ENCODE assay signal across 8 cellular contexts in genomic region chr2:240997856-240998705, GRCh38. TPM values are rescaled to one million over a fixed set of nuclear protein-coding genes. Genes with fewer than 3 reads are reported as not detected.
A peak's percentile ranks its signal among the peaks of the same experiment; 100 is the strongest.
DNase-seq lines count a peak whose midpoint lies in the region; ATAC-seq and TF ChIP-seq lines count a peak whose summit lies in the region.

Gene SNED1 (plus strand): TSS chr2:240998618. CDS start chr2:240998838, 220 bp downstream.

- H3K27ac ChIP-seq in SK-N-MC (0 out of 2 replicates have a peak within 1 kb of the TSS, but pooled peaks have one; percentile 2), adrenal gland (peak within 1 kb of the TSS in 4 of 5 donors; percentile 65 to 94 (median 86)), trophoblast cell (ENCODE audit: low read depth, low read length) (no peak within 1 kb of the TSS)

- DNase-seq in BJ (ENCODE audit: low read depth), result peak; percentile 23
- DNase-seq in SK-N-MC (ENCODE audit: low read depth, low spot score), result no peak
- peak; percentile 83 to 94 (median 90) for DNase-seq in adrenal gland
- peak; percentile 93 for DNase-seq in cardiac septum (ENCODE audit: low spot score)
- DNase-seq in trophoblast cell, result peak; percentile 30 to 63
- DNase-seq in ureter (ENCODE audit: low spot score), result peak; percentile 83

- intact Hi-C loops in adrenal gland (cut with DNase I), result no loop called here
- intact Hi-C loops in cardiac septum (cut with DNase I), result no loop called here

- H3K23ac ChIP-seq in trophoblast cell (ENCODE audit: low read length), result no peak within 1 kb of the TSS

- POLR2A ChIA-PET in BJ (lab: Charles Lee), result interaction anchor here (0.6 kb wide), 1 partner anchor 234 kb away, joined by 3 read pairs; no protein-coding TSS in a partner anchor

- no peak within 1 kb of the TSS for H3K4ac ChIP-seq in trophoblast cell (ENCODE audit: low read depth, low read length)

- H2BK12ac ChIP-seq in trophoblast cell (ENCODE audit: low read length), result no peak within 1 kb of the TSS

- H3K36me3 ChIP-seq in BJ (ENCODE audit: control insufficient read depth, insufficient read depth, low read length) (peaks cover 3% of the 10 kb centered on the region; the same call in 1 of the 2 replicates), SK-N-MC (ENCODE audit: insufficient read depth, low read length) (no peaks in the 10 kb centered on the region), adrenal gland (replicated peaks in 1 of 2) (no peaks in the 10 kb centered on the region), trophoblast cell (ENCODE audit: control insufficient read depth in 1 of 2, insufficient read depth in 2 of 2, low read length in 2 of 2) (no peaks in the 10 kb centered on the region)

- no peak within 1 kb of the TSS for H3K18ac ChIP-seq in trophoblast cell (ENCODE audit: low read length)

- H4K91ac ChIP-seq in trophoblast cell (ENCODE audit: low read depth, low read length), result no peak within 1 kb of the TSS

- H3K4me3 ChIP-seq in BJ (ENCODE audit: low read depth, low read length) (peak within 1 kb of the TSS; percentile 60), SK-N-MC (no peak within 1 kb of the TSS), adrenal gland (peak within 1 kb of the TSS; percentile 30 to 97 (median 49)), trophoblast cell (ENCODE audit: low read depth, low read length) (peak within 1 kb of the TSS; percentile 59)

- no peak within 1 kb of the TSS for H3K9ac ChIP-seq in SK-N-MC (ENCODE audit: insufficient read length)
- H3K9ac ChIP-seq in trophoblast cell (ENCODE audit: low read length), result no peak within 1 kb of the TSS

- no peak within 1 kb of the TSS for H2BK120ac ChIP-seq in trophoblast cell (ENCODE audit: insufficient read depth, low read length, poor library complexity)

- no peaks in the 10 kb centered on the region for H3K9me3 ChIP-seq in SK-N-MC (ENCODE audit: low read depth, low read length)
- H3K9me3 ChIP-seq in adrenal gland (replicated peaks in 1 of 3), result no peaks in the 10 kb centered on the region
- H3K9me3 ChIP-seq in trophoblast cell (ENCODE audit: insufficient read depth, low read depth, low read length), result peaks cover 13% of the 10 kb centered on the region

- peak within 1 kb of the TSS; percentile 75 for H3K4me2 ChIP-seq in trophoblast cell (ENCODE audit: low read length)

- H3K4me1 ChIP-seq in adrenal gland (replicated peaks in 1 of 2) (peaks cover 42 to 47% of the 10 kb centered on the region in 2 donors), trophoblast cell (ENCODE audit: control insufficient read depth in 1 of 2, insufficient read depth in 2 of 2, low read length in 2 of 2) (peaks cover 0 to 10% of the 10 kb centered on the region in 2 experiments)

- no peak within 1 kb of the TSS for H2AK5ac ChIP-seq in trophoblast cell (ENCODE audit: low read length)

- H3K79me2 ChIP-seq in trophoblast cell (ENCODE audit: control insufficient read depth, insufficient read depth, low read length, poor library complexity), result no peaks in the 10 kb centered on the region

- no peaks in the 10 kb centered on the region for H3K27me3 ChIP-seq in BJ (ENCODE audit: control insufficient read depth, insufficient read depth, low read length)
- no peaks in the 10 kb centered on the region for H3K27me3 ChIP-seq in adrenal gland
- H3K27me3 ChIP-seq in trophoblast cell (ENCODE audit: insufficient read depth, low read length), result peaks cover 11% of the 10 kb centered on the region

- H3K79me1 ChIP-seq in trophoblast cell (ENCODE audit: low read length), result peaks cover 2% of the 10 kb centered on the region

- CTCF ChIA-PET in BJ (lab: Yijun Ruan, JAX), result no interaction called here

- ATAC-seq in HG03442 (IDR thresholded peaks at IDR 0.05; ENCODE audit: unreplicated experiment) (peak; percentile 43), GM19467 (IDR thresholded peaks at IDR 0.05; ENCODE audit: unreplicated experiment) (no peak)

- TF ChIP-seq CTCF in BJ (IDR thresholded peaks at IDR 0.05; ENCODE audit: insufficient read depth, low read depth, low read length) (no peak), adrenal gland (IDR thresholded peaks at IDR 0.05) (peak in 1 of 6 experiments; percentile 4)

- no peak within 1 kb of the TSS for H3K14ac ChIP-seq in trophoblast cell (ENCODE audit: low read length)

- 4 to 25% (median 14%) methylated on average over 7 to 61 of the region's 61 CpGs for WGBS in adrenal gland, 4 donors
- no CpG with 5 or more reads among the region's 61 CpGs for WGBS in trophoblast cell (ENCODE audit: extremely low coverage, insufficient coverage, insufficient read length)

- no peak within 1 kb of the TSS for H4K12ac ChIP-seq in trophoblast cell (ENCODE audit: low read depth, low read length)

- H4K8ac ChIP-seq in trophoblast cell (ENCODE audit: low read depth, low read length), result peak within 1 kb of the TSS; percentile 58

- peak within 1 kb of the TSS; percentile 11 for H2AFZ ChIP-seq in trophoblast cell (ENCODE audit: insufficient read depth, low read length, poor library complexity)

- TF ChIP-seq POLR2A in adrenal gland (IDR thresholded peaks at IDR 0.05), result peak; percentile 6 to 73

- H2BK5ac ChIP-seq in trophoblast cell (ENCODE audit: low read depth, low read length, poor library complexity), result no peak within 1 kb of the TSS

RNA-seq across cellular contexts. Expression of gene SNED1, which starts in this region (rescaled TPM):
- polyA plus RNA-seq in BJ (2011; rRNA removed) (1.8 and 3.9 TPM in 2 replicates), adrenal gland (10 to 100 TPM in 2 of 3 donors, 1 to 10 TPM in 1; 3.1 to 27.5 (median 17.7) TPM)
- 7.1 and 7.7 TPM in 2 replicates for polyA minus RNA-seq in BJ (2011; rRNA and poly(A)+ RNA removed)
- total RNA-seq in adrenal gland (10 to 100 TPM; 12.5 to 59.5 (median 31.2) TPM), cardiac septum (9.7 TPM), ureter (41.8 TPM)
- polyA plus RNA-seq in trophoblast cell (2013), result 0.12 TPM in 2 replicates
